Comparison of ENCODE assay signal across 7 cellular contexts in the genomic region with DNA sequence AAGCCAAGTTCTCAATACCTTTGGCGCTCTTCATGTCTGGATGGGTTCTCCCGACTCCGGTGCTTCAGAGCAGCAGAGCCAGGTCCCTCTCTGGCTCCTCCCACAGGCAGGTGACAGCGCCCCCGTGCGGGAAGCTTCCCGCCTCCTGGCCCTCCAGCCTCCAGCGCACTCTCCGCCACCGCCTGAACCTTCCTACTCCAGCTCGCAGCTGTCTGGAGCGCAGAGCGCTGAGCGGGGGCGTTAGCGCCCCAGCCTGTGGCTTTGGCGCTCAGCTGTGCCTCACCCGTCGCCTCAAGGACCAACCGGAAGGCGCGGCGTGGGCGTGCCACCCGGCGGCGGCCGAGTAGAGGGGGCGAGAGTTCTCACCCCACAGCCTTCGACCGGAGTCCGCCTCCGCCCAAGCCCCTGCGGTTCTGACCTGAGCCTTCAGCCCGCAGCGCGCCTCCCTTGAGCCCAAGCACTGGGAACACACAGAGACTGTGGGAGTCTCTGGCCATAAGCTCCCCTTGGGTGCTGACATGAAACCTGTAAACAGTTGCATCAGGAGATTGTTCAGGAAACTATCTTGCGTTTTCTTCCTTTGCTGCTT. TPM values are rescaled to one million over a fixed set of nuclear protein-coding genes. Genes with fewer than 3 reads are reported as not detected.
DNase-seq lines count a peak whose midpoint lies in the region; ATAC-seq lines count a peak whose summit lies in the region.

A gene with protein sequence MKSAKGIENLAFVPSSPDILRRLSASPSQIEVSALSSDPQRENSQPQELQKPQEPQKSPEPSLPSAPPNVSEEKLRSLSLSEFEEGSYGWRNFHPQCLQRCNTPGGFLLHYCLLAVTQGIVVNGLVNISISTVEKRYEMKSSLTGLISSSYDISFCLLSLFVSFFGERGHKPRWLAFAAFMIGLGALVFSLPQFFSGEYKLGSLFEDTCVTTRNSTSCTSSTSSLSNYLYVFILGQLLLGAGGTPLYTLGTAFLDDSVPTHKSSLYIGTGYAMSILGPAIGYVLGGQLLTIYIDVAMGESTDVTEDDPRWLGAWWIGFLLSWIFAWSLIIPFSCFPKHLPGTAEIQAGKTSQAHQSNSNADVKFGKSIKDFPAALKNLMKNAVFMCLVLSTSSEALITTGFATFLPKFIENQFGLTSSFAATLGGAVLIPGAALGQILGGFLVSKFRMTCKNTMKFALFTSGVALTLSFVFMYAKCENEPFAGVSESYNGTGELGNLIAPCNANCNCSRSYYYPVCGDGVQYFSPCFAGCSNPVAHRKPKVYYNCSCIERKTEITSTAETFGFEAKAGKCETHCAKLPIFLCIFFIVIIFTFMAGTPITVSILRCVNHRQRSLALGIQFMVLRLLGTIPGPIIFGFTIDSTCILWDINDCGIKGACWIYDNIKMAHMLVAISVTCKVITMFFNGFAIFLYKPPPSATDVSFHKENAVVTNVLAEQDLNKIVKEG (minus strand): TSS at position 56 of the 589 bp plus-strand sequence. CDS start 22 bp downstream, at position 34.

- H3K9me3 ChIP-seq in ectodermal cell (ENCODE audit: control insufficient read depth, low read length), result no peaks in the 10 kb centered on the region

- no peaks in the 10 kb centered on the region for H3K4me1 ChIP-seq in ectodermal cell (ENCODE audit: control insufficient read depth, insufficient read depth, low read length)

- H3K4me3 Mint-ChIP-seq in memory B cell, result peak within 1 kb of the TSS; percentile 79

- DNase-seq in NCI-H2196 (lab: John Stamatoyannopoulos, UW; ENCODE audit: unreplicated experiment) (peak; percentile 91), memory B cell (ENCODE audit: low spot score in 2 of 2) (peak; percentile 41 to 49)
- DNase-seq in activated CD4-positive, alpha-beta T cell treated with anti-CD3 and anti-CD28 coated beads, Interleukin-2, amount 50 U/mL, for 48 hours, result peak; percentile 75 to 81
- DNase-seq in stimulated activated CD4-positive, alpha-beta T cell treated with anti-CD3 and anti-CD28 coated beads, TNF-alpha, amount 100 ng/mL, for 1 hour (ENCODE audit: low read depth in 3 of 3, low spot score in 1 of 3), result peak; percentile 25 to 55 (median 38)

- H3K36me3 Mint-ChIP-seq in memory B cell, result no peaks in the 10 kb centered on the region

- ATAC-seq in GM18870 (IDR thresholded peaks at IDR 0.05; ENCODE audit: unreplicated experiment), result peak; percentile 87
- peak; percentile 93 for ATAC-seq in HG03064 (IDR thresholded peaks at IDR 0.05; ENCODE audit: low read depth, unreplicated experiment)
- ATAC-seq in memory B cell (ENCODE audit: low read depth), result peak; percentile 82

- peak within 1 kb of the TSS; percentile 53 for H3K4me3 ChIP-seq in ectodermal cell (ENCODE audit: insufficient read depth, low read depth, low read length)

- H3K27ac Mint-ChIP-seq in memory B cell, result peak within 1 kb of the TSS; percentile 38

- peaks cover 2% of the 10 kb centered on the region for H3K9me3 Mint-ChIP-seq in memory B cell

- no peaks in the 10 kb centered on the region for H3K36me3 ChIP-seq in ectodermal cell (ENCODE audit: control insufficient read depth, insufficient read depth, low read length)

- peaks cover 16% of the 10 kb centered on the region for H3K4me1 Mint-ChIP-seq in memory B cell

- peaks cover 25% of the 10 kb centered on the region for H3K27me3 ChIP-seq in ectodermal cell (ENCODE audit: control insufficient read depth, insufficient read depth, low read length, poor library complexity, severe bottlenecking)

- no peak within 1 kb of the TSS for H3K27ac ChIP-seq in ectodermal cell (ENCODE audit: insufficient read depth, low read depth, low read length, poor library complexity, severe bottlenecking)

- WGBS in ectodermal cell, 2 experiments, result 4 to 5% methylated on average over 38 of the region's 38 CpGs

- H3K27me3 Mint-ChIP-seq in memory B cell, result peaks cover 3% of the 10 kb centered on the region

RNA-seq across cellular contexts. Expression of the gene that starts here (rescaled TPM):
- polyA plus RNA-seq in ectodermal cell (2013, experiment 1 of 4), result 1.4 TPM
- 1.5 TPM for polyA plus RNA-seq in ectodermal cell (2013, experiment 2 of 4)
- polyA plus RNA-seq in ectodermal cell (2013, experiment 3 of 4), result 1.1 TPM
- 1.4 TPM for polyA plus RNA-seq in ectodermal cell (2013, experiment 4 of 4)

Comparison
In these comparisons a context has a peak if more than half of its experiments do, and no peak if none do; other contexts are left out.
1. DNase-seq: peak in every context shown above with its lines; median percentile 91 in NCI-H2196; 78 in activated CD4-positive, alpha-beta T cell treated with anti-CD3 and anti-CD28 coated beads, Interleukin-2, amount 50 U/mL, for 48 hours; 45 in memory B cell; 38 in stimulated activated CD4-positive, alpha-beta T cell treated with anti-CD3 and anti-CD28 coated beads, TNF-alpha, amount 100 ng/mL, for 1 hour.